In genomic region chr18:49846718-49847470, GRCh38 we compare ENCODE assay signal across 17 cellular contexts. TPM values are rescaled to one million over a fixed set of nuclear protein-coding genes. Genes with fewer than 3 reads are reported as not detected.
DNase-seq lines count a peak whose midpoint lies in the region; ATAC-seq and TF ChIP-seq lines count a peak whose summit lies in the region.
"Had no signal": no experiment of that assay in that cellular context is flagged by ENCODE, and none has a peak within 500 bp of the region (broad histone marks: within the 10 kb centered on the region; RNA-seq: fewer than 3 reads in every experiment).

No MANE protein-coding gene starts in this region.

- ATAC-seq in GM19395 (IDR thresholded peaks at IDR 0.05; ENCODE audit: unreplicated experiment) (no peak), GM19397 (IDR thresholded peaks at IDR 0.05; ENCODE audit: unreplicated experiment) (no peak)
- ATAC-seq: body of pancreas; stimulated activated naive B cell treated with anti-CD40 and anti-IgM and Interleukin-4, amounts not matched to agents 10 μg/mL and 1 μg/mL and 100 μg/mL, for 72 hours had no signal

- DNase-seq in GM13976 (ENCODE audit: low spot score) (peak; percentile 9), NCI-H146 (lab: John Stamatoyannopoulos, UW) (peak; percentile 91), SHP77 treated with DMSO at 0.1 percent for 48 hours (lab: John Stamatoyannopoulos, UW) (peak; percentile 12), spleen (peak; percentile 64), HUDEP-2 (lab: John Stamatoyannopoulos, UW; ENCODE audit: unreplicated experiment in 76 of 76) (no peak)
- DNase-seq: AML-193; body of pancreas; immature natural killer cell; NCI-H226; occipital lobe; stimulated activated naive B cell treated with anti-CD40 and anti-IgM and Interleukin-4, amounts not matched to agents 10 μg/mL and 1 μg/mL and 100 μg/mL, for 72 hours; SW 1271; transverse colon had no signal

- intact Hi-C loops in spleen (cut with DNase I; ENCODE audit: low total_unique reads) = no loop called here

- H3K36me3 ChIP-seq in spleen = peaks cover 0 to 12% (median 0%) of the 10 kb centered on the region in 6 donors
- H3K36me3 ChIP-seq: heart left ventricle, right lobe of liver, transverse colon had no signal

- peaks cover 0 to 26% (median 0%) of the 10 kb centered on the region in 7 donors for H3K27me3 ChIP-seq in spleen (replicated peaks in 1 of 7)
- H3K27me3 ChIP-seq: body of pancreas, right lobe of liver, transverse colon had no signal

- H3K4me3 ChIP-seq in spleen = no peak overlapping the region
- H3K4me3 ChIP-seq: body of pancreas, heart left ventricle, right lobe of liver, transverse colon had no signal

- H3K27ac ChIP-seq in spleen = no peak overlapping the region
- H3K27ac ChIP-seq: body of pancreas, heart left ventricle, right lobe of liver, transverse colon had no signal

- no peak for TF ChIP-seq POLR2A in spleen (IDR thresholded peaks at IDR 0.05)

- no peaks in the 10 kb centered on the region for H3K4me1 ChIP-seq in spleen
- H3K4me1 ChIP-seq: body of pancreas had no signal

- H3K9me3 ChIP-seq in spleen = no peaks in the 10 kb centered on the region
- H3K9me3 ChIP-seq: body of pancreas, heart left ventricle, right lobe of liver, transverse colon had no signal

- in situ Hi-C loops in GM13976 (cut with MboI; ENCODE audit: low sequenced_read_pairs, unreplicated experiment) = no loop called here

- TF ChIP-seq CTCF in GM13976 (IDR thresholded peaks at IDR 0.05; ENCODE audit: borderline replicate concordance, control extremely low read depth, extremely low read depth, insufficient read depth, missing control alignments) = no peak
- TF ChIP-seq CTCF in spleen (IDR thresholded peaks at IDR 0.05 in 8 of 11, conservative IDR thresholded peaks at IDR 0.05 in 3 of 11) = no peak

- 53 to 68% (median 64%) methylated on average over 9 to 10 of the region's 10 CpGs for WGBS in spleen, 5 donors

RNA-seq across cellular contexts. Expression of gene ACAA2, which starts 33.6 kb away (rescaled TPM):
- 10 to 100 TPM; 27.0 to 44.0 (median 34.7) TPM for total RNA-seq in spleen
- polyA plus RNA-seq in spleen = 10 to 100 TPM; 20.9 to 38.0 (median 29.2) TPM

Comparison
In these comparisons a context has a peak if more than half of its experiments do, and no peak if none do; other contexts are left out.
1. DNase-seq: peak in GM13976 (single experiment), NCI-H146 (single experiment), SHP77 treated with DMSO at 0.1 percent for 48 hours (single experiment) and spleen (single experiment); none in HUDEP-2 (0 of 76).